In the genomic region with DNA sequence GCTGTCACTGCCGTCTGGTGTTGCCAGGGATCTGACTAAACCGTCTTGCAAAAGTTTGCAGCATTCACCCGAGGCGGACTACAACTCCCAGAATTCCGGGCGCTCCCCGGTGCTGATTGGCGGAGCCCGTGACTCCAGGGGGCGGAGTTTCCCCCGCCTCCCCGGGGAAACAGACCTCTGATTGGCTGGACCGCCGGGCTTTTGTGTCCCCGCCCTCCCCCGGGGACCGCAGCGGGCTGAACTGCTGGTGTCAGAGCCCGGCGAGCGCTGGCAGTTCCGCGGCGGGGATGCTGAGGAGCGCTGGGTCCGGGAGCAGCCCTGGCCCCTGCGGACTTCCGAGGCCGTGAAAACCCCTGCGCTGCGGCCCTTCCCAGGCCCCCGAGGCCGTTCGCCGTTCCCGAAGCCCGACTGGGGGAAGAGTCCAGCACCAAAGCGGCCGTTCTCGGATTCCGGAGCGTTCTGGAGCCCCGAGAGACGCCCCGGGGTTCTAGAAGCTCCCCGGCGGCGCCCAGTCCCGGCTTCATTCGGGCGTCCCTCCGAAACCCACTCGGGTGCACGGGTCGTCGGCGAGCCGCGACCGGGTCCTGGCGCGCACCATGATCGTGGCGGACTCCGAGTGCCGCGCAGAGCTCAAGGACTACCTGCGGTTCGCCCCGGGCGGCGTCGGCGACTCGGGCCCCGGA, we compare ENCODE assay signal across 8 cellular contexts. TPM values are rescaled to one million over a fixed set of nuclear protein-coding genes. Genes with fewer than 3 reads are reported as not detected.
A peak's percentile ranks its signal among the peaks of the same experiment; 100 is the strongest.
DNase-seq lines count a peak whose midpoint lies in the region; ATAC-seq and TF ChIP-seq lines count a peak whose summit lies in the region.

Gene SESN2 (plus strand): TSS at position 267 of the 683 bp plus-strand sequence. CDS start 330 bp downstream, at position 597.

- H3K9me3 ChIP-seq in PC-3 (ENCODE audit: low read length) = no peaks in the 10 kb centered on the region

- peaks cover 8% of the 10 kb centered on the region for H4K20me1 ChIP-seq in PC-3 (ENCODE audit: low read length)

- POLR2A ChIA-PET in PC-3 (lab: Charles Lee; ENCODE audit: unreplicated experiment) = interaction anchor here (0.8 to 0.9 kb wide), 2 partner anchors 10 kb away, joined by 3 to 6 read pairs; no protein-coding TSS in a partner anchor

- TF ChIP-seq CTCF in PC-3 (conservative IDR thresholded peaks at IDR 0.05; ENCODE audit: low read depth, low read length) = no peak

- no peaks in the 10 kb centered on the region for H3F3A ChIP-seq in PC-3 (ENCODE audit: low read length, unreplicated experiment)

- H3K4me3 ChIP-seq in PC-3 (ENCODE audit: low read length) = peak within 1 kb of the TSS; percentile 100

- peak; percentile 93 for DNase-seq in DMS114 treated with DMSO at 0.1 percent for 48 hours (lab: John Stamatoyannopoulos, UW; ENCODE audit: unreplicated experiment)
- DNase-seq in PC-3 = peak; percentile 99
- DNase-seq in activated T-cell treated with anti-CD3 and anti-CD28 coated beads, Interleukin-2, amount 50 U/mL, for 1 hour = peak; percentile 99
- DNase-seq in epithelial cell of prostate (ENCODE audit: low read depth, low spot score) = peak; percentile 95
- DNase-seq in mucosa of gallbladder (ENCODE audit: low spot score) = peak; percentile 99
- peak; percentile 99 for DNase-seq in stimulated activated CD8-positive, alpha-beta memory T cell treated with anti-CD3 and anti-CD28 coated beads, Interleukin-4, amount 100 ng/mL, for 4 hours (ENCODE audit: low read depth in 2 of 2, low spot score in 1 of 2)

- peak within 1 kb of the TSS; percentile 95 for H3K4me2 ChIP-seq in PC-3 (ENCODE audit: low read length)

- ATAC-seq in GM21576 (IDR thresholded peaks at IDR 0.05; ENCODE audit: unreplicated experiment) = peak; percentile 93
- ATAC-seq in PC-3 = peak; percentile 87

- H2AFZ ChIP-seq in PC-3 (ENCODE audit: low read length) = peak within 1 kb of the TSS; percentile 81

- peaks cover 44% of the 10 kb centered on the region for H3K79me2 ChIP-seq in PC-3 (ENCODE audit: low read length)

- BruUV-seq in PC-3 (replicated peaks; lab: Mats Ljungman, UMichigan) = no TSS peak

- H3K36me3 ChIP-seq in PC-3 (ENCODE audit: low read depth, low read length) = no peaks in the 10 kb centered on the region

- TF ChIP-seq EP300 in Ishikawa (IDR thresholded peaks at IDR 0.05; ENCODE audit: borderline replicate concordance) = no peak

- H3K27me3 ChIP-seq in PC-3 (ENCODE audit: low read length) = no peaks in the 10 kb centered on the region

- TF ChIP-seq RAD21 in Ishikawa (IDR thresholded peaks at IDR 0.05; ENCODE audit: low read depth) = no peak

- no peaks in the 10 kb centered on the region for H3K9me2 ChIP-seq in PC-3 (replicated peaks; ENCODE audit: low read length)

- H3K9ac ChIP-seq in PC-3 (ENCODE audit: low read length) = peak within 1 kb of the TSS; percentile 72

- CTCF ChIA-PET in PC-3 (lab: Charles Lee) = no interaction called here

- intact Hi-C loops in PC-3 (cut with micrococcal nuclease) = loop anchor here (1.0 kb wide), 1 partner anchor 10 kb away; no protein-coding TSS in a partner anchor

- peak within 1 kb of the TSS; percentile 80 for H3K27ac ChIP-seq in PC-3 (ENCODE audit: low read length)
- H3K27ac ChIP-seq in epithelial cell of prostate = peak within 1 kb of the TSS; percentile 99

- peaks cover 17% of the 10 kb centered on the region for H3K4me1 ChIP-seq in PC-3 (ENCODE audit: insufficient read depth, low read length)

TF ChIP-seq in Ishikawa, 13 proteins besides CTCF, POLR2A, EP300 and RAD21:
- TF ChIP-seq YY1 (IDR thresholded peaks at IDR 0.05; ENCODE audit: low read depth) = 0 out of 2 replicates have a peak, but pooled peaks have one; percentile 13
- TF ChIP-seq TAF1 (IDR thresholded peaks at IDR 0.05; ENCODE audit: low read depth) = peak; percentile 93
- TF ChIP-seq TCF12 (IDR thresholded peaks at IDR 0.05; ENCODE audit: low read depth) = peak; percentile 31; the same call in 1 of the 2 replicates
- TF ChIP-seq CEBPB (IDR thresholded peaks at IDR 0.05) = peak; percentile 71
- TF ChIP-seq REST (IDR thresholded peaks at IDR 0.05; ENCODE audit: low read depth) = no peak
- TF ChIP-seq USF1 (IDR thresholded peaks at IDR 0.05) = peak; percentile 5; the same call in 1 of the 2 replicates
- TF ChIP-seq NFIC (IDR thresholded peaks at IDR 0.05) = no peak
- no peak for TF ChIP-seq MAX (IDR thresholded peaks at IDR 0.05)

RNA-seq across cellular contexts. Expression of gene SESN2, which starts in this region (rescaled TPM):
- total RNA-seq in PC-3 (2014; rRNA removed) (6.9 and 10.7 TPM in 2 replicates), mucosa of gallbladder (19.6 TPM)

Comparison
In these comparisons a context has a peak if more than half of its experiments do, and no peak if none do; other contexts are left out.
1. Peak in every context shown above with its lines: DNase-seq, ATAC-seq, H3K4me3 ChIP-seq and H3K27ac ChIP-seq.